16 cellular contexts compared by ENCODE assay signal in genomic region chr1:111723091-111723806, GRCh38. TPM values are rescaled to one million over a fixed set of nuclear protein-coding genes. Genes with fewer than 3 reads are reported as not detected.
DNase-seq lines count a peak whose midpoint lies in the region; ATAC-seq and TF ChIP-seq lines count a peak whose summit lies in the region.
"Had no signal": no experiment of that assay in that cellular context is flagged by ENCODE, and none has a peak within 500 bp of the region (broad histone marks: within the 10 kb centered on the region; RNA-seq: fewer than 3 reads in every experiment).

No MANE protein-coding gene starts in this region.

- H3K27ac Mint-ChIP-seq in activated CD8-positive, alpha-beta T cell treated with anti-CD3 and anti-CD28 coated beads, Interleukin-2, amount 10 ng/mL, durations not matched to agents 7 days and 5 days, result no peak overlapping the region
- no peak overlapping the region for H3K27ac Mint-ChIP-seq in activated CD8-positive, alpha-beta T cell treated with anti-CD3 and anti-CD28 coated beads for 36 hours

- POLR2A ChIA-PET in activated CD8-positive, alpha-beta T cell treated with anti-CD3 and anti-CD28 coated beads, Interleukin-2, amount 10 ng/mL, durations not matched to agents 7 days and 5 days (lab: Charles Lee), result no interaction called here
- POLR2A ChIA-PET in activated CD8-positive, alpha-beta T cell treated with anti-CD3 and anti-CD28 coated beads for 36 hours (lab: Charles Lee), result interaction anchor here (0.7 to 1.3 kb wide), 2 partner anchors 32 to 217 kb away, joined by 3 to 4 read pairs; partner anchors contain the start of gene DDX20
- POLR2A ChIA-PET in OCI-LY7 (lab: Charles Lee), result interaction anchor here (0.7 to 1.0 kb wide), 2 partner anchors 10 to 508 kb away, joined by 3 read pairs; no protein-coding TSS in a partner anchor

- no peak overlapping the region for H4K8ac ChIP-seq in neuronal stem cell (ENCODE audit: low read depth, low read length)

- no peak overlapping the region for H2BK15ac ChIP-seq in neuronal stem cell (ENCODE audit: low read length)

- no peak overlapping the region for H3K14ac ChIP-seq in neuronal stem cell (ENCODE audit: low read length)

- no peak overlapping the region for H3K4me3 ChIP-seq in OCI-LY7 (ENCODE audit: low read depth, low read length, poor library complexity, severe bottlenecking)
- H3K4me3 ChIP-seq in neuronal stem cell (ENCODE audit: low read length in 2 of 2), result no peak overlapping the region
- H3K4me3 ChIP-seq in lower leg skin (ENCODE audit: low read depth, poor library complexity, severe bottlenecking), result no peak overlapping the region
- H3K4me3 ChIP-seq in osteoblast (ENCODE audit: insufficient read depth, low read length), result no peak overlapping the region
- no peak overlapping the region for H3K4me3 ChIP-seq in thyroid gland (replicated peaks in 1 of 3)
- H3K4me3 ChIP-seq: SJSA1, testis had no signal

- peak; percentile 17 for DNase-seq in activated CD8-positive, alpha-beta T cell treated with anti-CD3 and anti-CD28 coated beads, Interleukin-2, amount 10 ng/mL, durations not matched to agents 7 days and 5 days
- DNase-seq in activated CD8-positive, alpha-beta T cell treated with anti-CD3 and anti-CD28 coated beads for 36 hours, result no peak
- no peak for DNase-seq in OCI-LY7 (ENCODE audit: low spot score)
- peak; percentile 23 for DNase-seq in effector CD4-positive, alpha-beta T cell
- no peak for DNase-seq in neuronal stem cell (ENCODE audit: low spot score)
- DNase-seq in lower leg skin (ENCODE audit: low spot score in 2 of 2), result no peak
- no peak for DNase-seq in osteoblast (ENCODE audit: insufficient read length, low spot score, missing footprints)
- DNase-seq in thyroid gland, result no peak
- DNase-seq: kidney glomerular epithelial cell, NCI-H1105, NCI-H2227 treated with DMSO at 0.1 percent for 48 hours, posterior cingulate gyrus, testis had no signal

- CTCF ChIA-PET in activated CD8-positive, alpha-beta T cell treated with anti-CD3 and anti-CD28 coated beads, Interleukin-2, amount 10 ng/mL, durations not matched to agents 7 days and 5 days (lab: Charles Lee), result no interaction called here
- CTCF ChIA-PET in activated CD8-positive, alpha-beta T cell treated with anti-CD3 and anti-CD28 coated beads for 36 hours (lab: Charles Lee), result no interaction called here
- CTCF ChIA-PET in OCI-LY7 (lab: Charles Lee; ENCODE audit: unreplicated experiment), result no interaction called here

- no peak overlapping the region for H3K4ac ChIP-seq in neuronal stem cell (ENCODE audit: low read length)

- H4K20me1 ChIP-seq in OCI-LY7 (ENCODE audit: insufficient read depth, low read length), result no peaks in the 10 kb centered on the region
- peaks cover 13% of the 10 kb centered on the region for H4K20me1 ChIP-seq in osteoblast (ENCODE audit: insufficient read depth, low read length)

- no peak overlapping the region for H2BK120ac ChIP-seq in neuronal stem cell (ENCODE audit: low read depth, low read length)

- H3K79me1 ChIP-seq in neuronal stem cell (ENCODE audit: low read depth, low read length), result no peaks in the 10 kb centered on the region

- intact Hi-C loops in activated CD8-positive, alpha-beta T cell treated with anti-CD3 and anti-CD28 coated beads for 36 hours (cut with micrococcal nuclease), result no loop called here
- intact Hi-C loops in OCI-LY7 (cut with micrococcal nuclease; ENCODE audit: unreplicated experiment), result no loop called here
- intact Hi-C loops in lower leg skin (cut with DNase I; ENCODE audit: low total_unique reads), result no loop called here
- intact Hi-C loops in thyroid gland (cut with DNase I), result no loop called here

- H3K27me3 ChIP-seq in neuronal stem cell (ENCODE audit: control insufficient read depth in 3 of 3, insufficient read depth in 3 of 3, low read depth in 1 of 3, low read length in 3 of 3) (no peaks in the 10 kb centered on the region), osteoblast (ENCODE audit: insufficient read depth, low read length) (no peaks in the 10 kb centered on the region), thyroid gland (no peaks in the 10 kb centered on the region)
- H3K27me3 ChIP-seq: SJSA1, testis had no signal

- peak overlapping the region; percentile 10 for H2BK12ac ChIP-seq in neuronal stem cell (ENCODE audit: low read length)

- no peak overlapping the region for H3K4me3 Mint-ChIP-seq in activated CD8-positive, alpha-beta T cell treated with anti-CD3 and anti-CD28 coated beads, Interleukin-2, amount 10 ng/mL, durations not matched to agents 7 days and 5 days
- H3K4me3 Mint-ChIP-seq in activated CD8-positive, alpha-beta T cell treated with anti-CD3 and anti-CD28 coated beads for 36 hours, result no peak overlapping the region

- H3K9me3 Mint-ChIP-seq in activated CD8-positive, alpha-beta T cell treated with anti-CD3 and anti-CD28 coated beads, Interleukin-2, amount 10 ng/mL, durations not matched to agents 7 days and 5 days (ENCODE audit: insufficient read depth), result no peaks in the 10 kb centered on the region
- H3K9me3 Mint-ChIP-seq in activated CD8-positive, alpha-beta T cell treated with anti-CD3 and anti-CD28 coated beads for 36 hours, result no peaks in the 10 kb centered on the region

- H2BK5ac ChIP-seq in neuronal stem cell (ENCODE audit: low read length), result no peak overlapping the region

- no peaks in the 10 kb centered on the region for H3K36me3 ChIP-seq in OCI-LY7 (ENCODE audit: insufficient read depth, low read length)
- H3K36me3 ChIP-seq in neuronal stem cell (replicated peaks in 1 of 2; ENCODE audit: control insufficient read depth in 2 of 2, insufficient read depth in 2 of 2, low read length in 2 of 2), result peaks cover 0 to 11% of the 10 kb centered on the region in 2 donors
- H3K36me3 ChIP-seq in osteoblast (ENCODE audit: insufficient read depth, low read length), result peaks cover 4% of the 10 kb centered on the region
- H3K36me3 ChIP-seq in thyroid gland, result no peaks in the 10 kb centered on the region

- peaks cover 11% of the 10 kb centered on the region for H3K4me1 ChIP-seq in OCI-LY7 (ENCODE audit: insufficient read depth, low read length, poor library complexity, severe bottlenecking)
- peaks cover 5 to 18% of the 10 kb centered on the region in 2 donors for H3K4me1 ChIP-seq in neuronal stem cell (ENCODE audit: control insufficient read depth in 2 of 2, insufficient read depth in 1 of 2, low read depth in 1 of 2, low read length in 2 of 2)
- peaks cover 17% of the 10 kb centered on the region for H3K4me1 ChIP-seq in osteoblast (ENCODE audit: insufficient read depth, low read length)
- H3K4me1 ChIP-seq in thyroid gland, result peaks cover 5 to 30% of the 10 kb centered on the region in 2 donors

- no peak overlapping the region for H3K9ac ChIP-seq in neuronal stem cell (ENCODE audit: low read depth, low read length, poor library complexity)

- H2AK5ac ChIP-seq in neuronal stem cell (ENCODE audit: low read depth, low read length), result no peak overlapping the region

- TF ChIP-seq POLR2A in lower leg skin (IDR thresholded peaks at IDR 0.05), result no peak
- no peak for TF ChIP-seq POLR2A in thyroid gland (IDR thresholded peaks at IDR 0.05)

- H3K23ac ChIP-seq in neuronal stem cell (ENCODE audit: low read depth, low read length, poor library complexity), result no peak overlapping the region

- BruUV-seq in OCI-LY7 (replicated peaks; lab: Mats Ljungman, UMichigan), result no TSS peak

- H3K27me3 Mint-ChIP-seq in activated CD8-positive, alpha-beta T cell treated with anti-CD3 and anti-CD28 coated beads, Interleukin-2, amount 10 ng/mL, durations not matched to agents 7 days and 5 days (ENCODE audit: low read depth), result no peaks in the 10 kb centered on the region
- H3K27me3 Mint-ChIP-seq in activated CD8-positive, alpha-beta T cell treated with anti-CD3 and anti-CD28 coated beads for 36 hours, result no peaks in the 10 kb centered on the region

- WGBS in neuronal stem cell (ENCODE audit: extremely low coverage in 2 of 2, insufficient read length in 2 of 2, insufficient replicate concordance in 1 of 2), 2 donors, result no CpG with 5 or more reads among the region's 7 CpGs
- 66 to 74% methylated on average over 7 of the region's 7 CpGs for WGBS in lower leg skin, 2 donors
- WGBS in thyroid gland, 2 donors, result 87 to 89% methylated on average over 7 of the region's 7 CpGs

- no peaks in the 10 kb centered on the region for H3K9me2 ChIP-seq in OCI-LY7 (ENCODE audit: insufficient read depth, low read length)

- ATAC-seq in activated CD8-positive, alpha-beta T cell treated with anti-CD3 and anti-CD28 coated beads, Interleukin-2, amount 10 ng/mL, durations not matched to agents 7 days and 5 days, result no peak
- no peak for ATAC-seq in activated CD8-positive, alpha-beta T cell treated with anti-CD3 and anti-CD28 coated beads for 36 hours

- H2AFZ ChIP-seq in OCI-LY7 (ENCODE audit: low read length) (no peak overlapping the region), neuronal stem cell (ENCODE audit: low read length) (no peak overlapping the region), osteoblast (ENCODE audit: low read length) (no peak overlapping the region)

- no peak overlapping the region for H3K27ac ChIP-seq in OCI-LY7 (ENCODE audit: low read depth, low read length, poor library complexity, severe bottlenecking)
- H3K27ac ChIP-seq in neuronal stem cell (replicated peaks; ENCODE audit: low read length), result no peak overlapping the region
- no peak overlapping the region for H3K27ac ChIP-seq in osteoblast (ENCODE audit: low read depth, low read length)
- no peak overlapping the region for H3K27ac ChIP-seq in thyroid gland
- H3K27ac ChIP-seq: epithelial cell of prostate, SJSA1, testis, VCaP had no signal

- no peak overlapping the region for H4K91ac ChIP-seq in neuronal stem cell (ENCODE audit: low read depth, low read length, poor library complexity)

- H3K36me3 Mint-ChIP-seq in activated CD8-positive, alpha-beta T cell treated with anti-CD3 and anti-CD28 coated beads, Interleukin-2, amount 10 ng/mL, durations not matched to agents 7 days and 5 days (ENCODE audit: low read depth), result no peaks in the 10 kb centered on the region
- no peaks in the 10 kb centered on the region for H3K36me3 Mint-ChIP-seq in activated CD8-positive, alpha-beta T cell treated with anti-CD3 and anti-CD28 coated beads for 36 hours (ENCODE audit: low read depth)

- H3K4me1 Mint-ChIP-seq in activated CD8-positive, alpha-beta T cell treated with anti-CD3 and anti-CD28 coated beads, Interleukin-2, amount 10 ng/mL, durations not matched to agents 7 days and 5 days (ENCODE audit: low read depth), result peaks cover 1% of the 10 kb centered on the region
- peaks cover 12% of the 10 kb centered on the region for H3K4me1 Mint-ChIP-seq in activated CD8-positive, alpha-beta T cell treated with anti-CD3 and anti-CD28 coated beads for 36 hours (ENCODE audit: low read depth)

- H3K79me2 ChIP-seq in OCI-LY7 (ENCODE audit: insufficient read depth, low read depth, low read length) (no peaks in the 10 kb centered on the region), osteoblast (ENCODE audit: insufficient read depth, low read length) (peaks cover 4% of the 10 kb centered on the region)

- TF ChIP-seq CTCF in activated CD8-positive, alpha-beta T cell treated with anti-CD3 and anti-CD28 coated beads for 36 hours (IDR thresholded peaks at IDR 0.05), result no peak
- TF ChIP-seq CTCF in OCI-LY7 (conservative IDR thresholded peaks at IDR 0.05; ENCODE audit: low read length), result no peak
- no peak for TF ChIP-seq CTCF in lower leg skin (IDR thresholded peaks at IDR 0.05)
- no peak for TF ChIP-seq CTCF in osteoblast (IDR thresholded peaks at IDR 0.05; ENCODE audit: extremely low read depth, low read depth, low read length)
- TF ChIP-seq CTCF in thyroid gland (IDR thresholded peaks at IDR 0.05), result no peak

- H3K18ac ChIP-seq in neuronal stem cell (ENCODE audit: low read length), result no peak overlapping the region

- peak overlapping the region; percentile 16; the same call in 1 of the 2 replicates for H3K4me2 ChIP-seq in OCI-LY7 (ENCODE audit: low read length)
- no peak overlapping the region for H3K4me2 ChIP-seq in neuronal stem cell (ENCODE audit: insufficient read depth, low read length, poor library complexity, severe bottlenecking)
- H3K4me2 ChIP-seq in osteoblast (ENCODE audit: insufficient read depth, low read length), result no peak overlapping the region

- H3K9me3 ChIP-seq in OCI-LY7 (ENCODE audit: low read length) (no peaks in the 10 kb centered on the region), neuronal stem cell (replicated peaks in 1 of 2; ENCODE audit: control insufficient read depth in 2 of 2, insufficient read depth in 1 of 2, low read depth in 1 of 2, low read length in 2 of 2) (no peaks in the 10 kb centered on the region), osteoblast (ENCODE audit: low read depth, low read length) (no peaks in the 10 kb centered on the region), thyroid gland (no peaks in the 10 kb centered on the region)
- H3K9me3 ChIP-seq: SJSA1, testis had no signal

RNA-seq across cellular contexts. Expression of gene INKA2, which starts 15.9 kb away (rescaled TPM):
- total RNA-seq in activated CD8-positive, alpha-beta T cell treated with anti-CD3 and anti-CD28 coated beads, Interleukin-2, amount 10 ng/mL, durations not matched to agents 7 days and 5 days, result 1 to 10 TPM; 4.1 to 4.3 TPM
- 1 to 10 TPM; 1.7 to 2.3 TPM for total RNA-seq in activated CD8-positive, alpha-beta T cell treated with anti-CD3 and anti-CD28 coated beads for 36 hours
- 3.9 and 4.1 TPM in 2 replicates for total RNA-seq in OCI-LY7 (2014; rRNA removed; shearing (Covaris generic))
- total RNA-seq in OCI-LY7 (2022) (10.8 and 12.2 TPM in 2 replicates), lower leg skin (1 to 10 TPM; 2.5 to 8.7 (median 4.8) TPM), osteoblast (3.5 and 3.6 TPM in 2 replicates), thyroid gland (1 to 10 TPM; 4.0 to 5.8 (median 4.4) TPM)
- polyA plus RNA-seq in neuronal stem cell (2013, experiment 1 of 2), result 2.6 TPM
- polyA plus RNA-seq in neuronal stem cell (2013, experiment 2 of 2), result 2.6 TPM

RNA-seq across cellular contexts. Expression of gene DDX20, which starts 32.5 kb away (rescaled TPM):
- total RNA-seq in activated CD8-positive, alpha-beta T cell treated with anti-CD3 and anti-CD28 coated beads, Interleukin-2, amount 10 ng/mL, durations not matched to agents 7 days and 5 days, result 10 to 100 TPM; 18.1 to 18.9 TPM
- total RNA-seq in activated CD8-positive, alpha-beta T cell treated with anti-CD3 and anti-CD28 coated beads for 36 hours, result 10 to 100 TPM; 15.3 to 15.9 TPM
- 28.8 and 32.9 TPM in 2 replicates for total RNA-seq in OCI-LY7 (2014; rRNA removed; shearing (Covaris generic))
- 23.0 and 30.0 TPM in 2 replicates for total RNA-seq in OCI-LY7 (2022)
- polyA plus RNA-seq in neuronal stem cell (2013, experiment 1 of 2), result 11.3 TPM
- polyA plus RNA-seq in neuronal stem cell (2013, experiment 2 of 2), result 11.2 TPM
- total RNA-seq in lower leg skin, result 10 to 100 TPM; 11.9 to 21.5 (median 16.2) TPM
- total RNA-seq in osteoblast, result 15.6 and 19.2 TPM in 2 replicates
- total RNA-seq in thyroid gland, result 10 to 100 TPM; 15.7 to 32.6 (median 20.8) TPM

Comparison
In these comparisons a context has a peak if more than half of its experiments do, and no peak if none do; other contexts are left out.
1. DNase-seq: peak in activated CD8-positive, alpha-beta T cell treated with anti-CD3 and anti-CD28 coated beads, Interleukin-2, amount 10 ng/mL, durations not matched to agents 7 days and 5 days (single experiment) and effector CD4-positive, alpha-beta T cell (single experiment); none in activated CD8-positive, alpha-beta T cell treated with anti-CD3 and anti-CD28 coated beads for 36 hours (single experiment), OCI-LY7 (single experiment), neuronal stem cell (single experiment), lower leg skin (0 of 2), osteoblast (single experiment) and thyroid gland (0 of 2).